Comparison of ENCODE assay signal across 13 cellular contexts in genomic region chr17:80913928-80914821, GRCh38.
"Had no signal": no experiment of that assay in that cellular context is flagged by ENCODE, and none has a peak within 500 bp of the region (broad histone marks: within the 10 kb centered on the region; RNA-seq: fewer than 3 reads in every experiment).

No MANE protein-coding gene starts in this region.

- DNase-seq: activated CD4-positive, alpha-beta memory T cell treated with anti-CD3 and anti-CD28 coated beads for 36 hours; activated CD4-positive, alpha-beta T cell treated with anti-CD3 and anti-CD28 coated beads for 1 hour; activated CD8-positive, alpha-beta memory T cell treated with anti-CD3 and anti-CD28 coated beads, Interleukin-2, amount 50 U/mL, for 48 hours; activated naive CD4-positive, alpha-beta T cell treated with anti-CD3 and anti-CD28 coated beads, Interleukin-2, amount 50 U/mL, for 16 hours; anterior cingulate cortex; endodermal cell; hypothalamus; naive thymus-derived CD4-positive, alpha-beta T cell; right cardiac atrium; stimulated activated CD4-positive, alpha-beta T cell treated with anti-CD3 and anti-CD28 coated beads, Interleukin-2, amount 100 ng/mL, for 24 hours; stimulated activated naive CD4-positive, alpha-beta T cell treated with Interleukin-2 at 50 U/mL for 16 hours; trophoblast cell had no signal

- ATAC-seq: naive thymus-derived CD4-positive, alpha-beta T cell; right cardiac atrium had no signal

- H3K4me3 ChIP-seq: lung had no signal
